Comparison of ENCODE assay signal across 17 cellular contexts in genomic region chr5:57097526-57097925, GRCh38.
"Had no signal": no experiment of that assay in that cellular context is flagged by ENCODE, and none has a peak within 500 bp of the region (broad histone marks: within the 10 kb centered on the region; RNA-seq: fewer than 3 reads in every experiment).

No MANE protein-coding gene starts in this region.

- H3K4me1 ChIP-seq: adrenal gland, gastrocnemius medialis, left ventricle myocardium inferior, right atrium auricular region, tibial nerve had no signal

- H3K36me3 ChIP-seq: adrenal gland, gastrocnemius medialis, left ventricle myocardium inferior, right atrium auricular region, tibial nerve, WERI-Rb-1 had no signal

- H3K27me3 ChIP-seq: adrenal gland, gastrocnemius medialis, right atrium auricular region, tibial nerve had no signal

- FAIRE-seq: astrocyte, bronchial epithelial cell had no signal

- H3K9me3 ChIP-seq: adrenal gland had no signal

- DNase-seq: activated CD4-positive, alpha-beta T cell treated with anti-CD3 and anti-CD28 coated beads, Interleukin-2, amount 50 U/mL, for 4 hours; activated gamma-delta T cell treated with Interleukin-2 at 50 U/mL for 16 hours; adrenal gland; cerebellar nuclear complex; cortex of kidney; gastrocnemius medialis; head of caudate nucleus; left ventricle myocardium inferior; mammary epithelial cell; occipital lobe; stimulated activated CD4-positive, alpha-beta T cell treated with anti-CD3 and anti-CD28 coated beads, Interleukin-2, amount 100 ng/mL, for 24 hours; WERI-Rb-1 had no signal

- ATAC-seq: activated naive CD4-positive, alpha-beta T cell treated with anti-CD3 and anti-CD28 coated beads, Interleukin-2, amount 50 U/mL, for 72 hours; gastrocnemius medialis had no signal

- H3K27ac ChIP-seq: adrenal gland, gastrocnemius medialis, left ventricle myocardium inferior, right atrium auricular region, tibial nerve, WERI-Rb-1 had no signal

- H3K4me3 ChIP-seq: adrenal gland, gastrocnemius medialis, left ventricle myocardium inferior, right atrium auricular region, tibial nerve had no signal
